Comparison of ENCODE assay signal across 21 cellular contexts in genomic region chr22:39979048-39979447, GRCh38. TPM values are rescaled to one million over a fixed set of nuclear protein-coding genes. Genes with fewer than 3 reads are reported as not detected.
"Had no signal": no experiment of that assay in that cellular context is flagged by ENCODE, and none has a peak within 500 bp of the region (broad histone marks: within the 10 kb centered on the region; RNA-seq: fewer than 3 reads in every experiment).

No MANE protein-coding gene starts in this region.

- H3K9me3 Mint-ChIP-seq: activated T-helper 2 cell treated with anti-CD3 and anti-CD28 coated beads, Interferon-gamma antibody, Interleukin-2, Interleukin-4, amounts not matched to agents 10 μg/mL and 5 μg/mL and 100 μg/mL, durations not matched to agents 14 hours and 24 hours and 36 hours; dendritic cell treated with granulocyte-macrophage colony-stimulating factor and Interleukin-4, amounts not matched to agents 40 ng/mL and 50 ng/mL, for 4 days had no signal

- DNase-seq: activated CD4-positive, alpha-beta T cell treated with anti-CD3 and anti-CD28 coated beads, Interleukin-2, amount 50 U/mL, for 4 hours; cerebellar nuclear complex; effector memory CD4-positive, alpha-beta T cell; foreskin melanocyte; heart left ventricle; midbrain; sigmoid colon; spleen; SW 1271; thyroid gland had no signal

- H3K27me3 ChIP-seq: ascending aorta, breast epithelium, thyroid gland had no signal

- ATAC-seq: heart left ventricle had no signal

- H3K79me2 ChIP-seq: parathyroid adenoma had no signal

- FAIRE-seq: islet of Langerhans had no signal

- H3K9ac ChIP-seq: parathyroid adenoma had no signal

- H3K9me3 ChIP-seq: ascending aorta, breast epithelium, heart left ventricle, sigmoid colon, spleen, thyroid gland had no signal

- H2AFZ ChIP-seq: parathyroid adenoma had no signal

- H3K4me1 ChIP-seq: ascending aorta, breast epithelium, parathyroid adenoma, sigmoid colon, spleen, thyroid gland had no signal

- H3K27ac Mint-ChIP-seq: activated T-helper 2 cell treated with anti-CD3 and anti-CD28 coated beads, Interferon-gamma antibody, Interleukin-2, Interleukin-4, amounts not matched to agents 10 μg/mL and 5 μg/mL and 100 μg/mL, durations not matched to agents 14 hours and 24 hours and 36 hours; dendritic cell treated with granulocyte-macrophage colony-stimulating factor and Interleukin-4, amounts not matched to agents 40 ng/mL and 50 ng/mL, for 4 days had no signal

- H3K4me3 Mint-ChIP-seq: dendritic cell treated with granulocyte-macrophage colony-stimulating factor and Interleukin-4, amounts not matched to agents 40 ng/mL and 50 ng/mL, for 4 days had no signal

- H3K4me3 ChIP-seq: ascending aorta, breast epithelium, heart left ventricle, sigmoid colon, spleen, thyroid gland had no signal

- H3K27ac ChIP-seq: ascending aorta, breast epithelium, epithelial cell of prostate, heart left ventricle, parathyroid adenoma, sigmoid colon, spleen, thyroid gland had no signal

- H3K36me3 ChIP-seq: ascending aorta, breast epithelium, heart left ventricle, sigmoid colon, spleen, thyroid gland had no signal

RNA-seq across cellular contexts. Expression of gene FAM83F, which starts 15.7 kb away (rescaled TPM):
- total RNA-seq: ascending aorta, fibroblast of lung, lung microvascular endothelial cell, SK-MEL-5 had no signal
- polyA plus RNA-seq: fibroblast of lung had no signal

RNA-seq across cellular contexts. Expression of gene TMA7B, which starts 18.9 kb away (rescaled TPM):
- total RNA-seq: ascending aorta, fibroblast of lung, lung microvascular endothelial cell, sigmoid colon had no signal
- polyA plus RNA-seq: fibroblast of lung, heart left ventricle, urinary bladder had no signal
